8 cellular contexts compared by ENCODE assay signal in the genomic region with DNA sequence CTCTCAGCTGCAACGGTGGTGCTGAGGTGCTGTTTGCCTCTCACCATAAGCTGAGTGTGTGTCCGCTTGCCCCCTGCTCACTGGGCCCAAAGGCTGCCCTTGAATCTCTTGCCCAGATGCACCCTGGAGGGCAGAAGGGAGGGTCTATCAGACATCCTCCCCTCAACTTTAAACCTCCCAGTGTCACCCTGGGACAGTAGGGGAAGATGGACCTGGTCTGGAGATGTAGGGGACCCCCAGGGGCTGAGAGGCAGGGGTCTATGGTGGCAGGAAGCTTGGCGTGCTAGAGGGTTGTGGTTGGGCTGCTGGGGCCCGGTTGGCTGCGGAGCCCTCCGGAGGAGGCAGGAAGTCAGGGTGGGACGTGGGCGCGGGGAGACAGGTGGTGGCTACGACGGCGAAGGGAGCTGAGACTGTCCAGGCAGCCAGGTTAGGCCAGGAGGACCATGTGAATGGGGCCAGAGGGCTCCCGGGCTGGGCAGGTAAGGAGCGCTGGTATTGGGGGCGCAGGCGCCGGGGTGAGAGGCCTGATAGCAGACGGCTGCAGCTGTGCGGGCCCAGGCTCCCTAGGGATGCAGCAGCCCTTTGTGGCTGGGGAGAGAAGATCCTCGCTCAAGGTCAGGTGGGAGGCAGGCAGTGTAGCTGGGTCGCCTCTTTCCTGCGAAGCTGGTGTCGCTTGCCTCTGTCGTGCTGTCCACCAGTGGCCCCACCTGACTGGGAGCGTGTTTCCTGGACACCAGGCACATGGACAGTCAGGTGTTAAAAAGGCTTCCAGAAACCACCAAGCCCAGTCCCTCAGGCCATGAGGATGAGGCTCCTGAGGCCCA.
A peak's percentile ranks its signal among the peaks of the same experiment; 100 is the strongest.
DNase-seq lines count a peak whose midpoint lies in the region; ATAC-seq and TF ChIP-seq lines count a peak whose summit lies in the region.

A gene (plus strand): TSS at position 373 of the 824 bp plus-strand sequence. CDS start 23,065 bp downstream, outside the sequence.

- peak within 1 kb of the TSS; percentile 38 for H3K27ac ChIP-seq in HL-60 (replicated peaks)

- TF ChIP-seq CTCF in HL-60 (IDR thresholded peaks at IDR 0.05; ENCODE audit: insufficient read depth, low read length) = no peak

- ATAC-seq in memory B cell (ENCODE audit: low read depth) (peak; percentile 10), GM18502 (IDR thresholded peaks at IDR 0.05; ENCODE audit: poor library complexity, unreplicated experiment) (no peak)

- H3K27me3 ChIP-seq in HL-60 (ENCODE audit: insufficient read depth, poor library complexity, severe bottlenecking) = no peaks in the 10 kb centered on the region

- H3K27me3 Mint-ChIP-seq in memory B cell = no peaks in the 10 kb centered on the region
- no peaks in the 10 kb centered on the region for H3K27me3 Mint-ChIP-seq in stimulated activated naive CD8-positive, alpha-beta T cell treated with anti-CD3 and anti-CD28 coated beads, Interleukin-15, Interleukin-2, amounts not matched to agents 100 ng/mL and 50 ng/mL, for 24 hours

- H3K27ac Mint-ChIP-seq in memory B cell = peak within 1 kb of the TSS; percentile 97
- H3K27ac Mint-ChIP-seq in stimulated activated naive CD8-positive, alpha-beta T cell treated with anti-CD3 and anti-CD28 coated beads, Interleukin-15, Interleukin-2, amounts not matched to agents 100 ng/mL and 50 ng/mL, for 24 hours = peak within 1 kb of the TSS; percentile 98

- no peak for DNase-seq in HL-60 (ENCODE audit: low read depth in 1 of 2, low spot score in 1 of 2)
- peak; percentile 62 for DNase-seq in activated T-cell treated with anti-CD3 and anti-CD28 coated beads for 24 hours (ENCODE audit: low read depth)
- DNase-seq in memory B cell (ENCODE audit: low spot score in 2 of 2) = peak; percentile 31 to 54
- no peak for DNase-seq in CD1c-positive myeloid dendritic cell (ENCODE audit: extremely low spot score)
- DNase-seq in NCI-H2081 (lab: John Stamatoyannopoulos, UW) = no peak
- DNase-seq in NCI-H1092 treated with DMSO at 0.1 percent for 48 hours (lab: John Stamatoyannopoulos, UW) = no peak

- H3K36me3 Mint-ChIP-seq in memory B cell = no peaks in the 10 kb centered on the region
- H3K36me3 Mint-ChIP-seq in stimulated activated naive CD8-positive, alpha-beta T cell treated with anti-CD3 and anti-CD28 coated beads, Interleukin-15, Interleukin-2, amounts not matched to agents 100 ng/mL and 50 ng/mL, for 24 hours (ENCODE audit: low read depth) = peaks cover 28% of the 10 kb centered on the region

- no peak within 1 kb of the TSS for H3K4me3 ChIP-seq in HL-60 (replicated peaks; ENCODE audit: insufficient read depth, low read length)

- H3K9me3 Mint-ChIP-seq in memory B cell = no peaks in the 10 kb centered on the region
- H3K9me3 Mint-ChIP-seq in stimulated activated naive CD8-positive, alpha-beta T cell treated with anti-CD3 and anti-CD28 coated beads, Interleukin-15, Interleukin-2, amounts not matched to agents 100 ng/mL and 50 ng/mL, for 24 hours = no peaks in the 10 kb centered on the region

- H3K4me1 Mint-ChIP-seq in memory B cell = peaks cover 65% of the 10 kb centered on the region
- peaks cover 83% of the 10 kb centered on the region for H3K4me1 Mint-ChIP-seq in stimulated activated naive CD8-positive, alpha-beta T cell treated with anti-CD3 and anti-CD28 coated beads, Interleukin-15, Interleukin-2, amounts not matched to agents 100 ng/mL and 50 ng/mL, for 24 hours (ENCODE audit: low read depth)

- H3K4me3 Mint-ChIP-seq in memory B cell = peak within 1 kb of the TSS; percentile 75
- H3K4me3 Mint-ChIP-seq in stimulated activated naive CD8-positive, alpha-beta T cell treated with anti-CD3 and anti-CD28 coated beads, Interleukin-15, Interleukin-2, amounts not matched to agents 100 ng/mL and 50 ng/mL, for 24 hours = peak within 1 kb of the TSS; percentile 95

Comparison
In these comparisons a context has a peak if more than half of its experiments do, and no peak if none do; other contexts are left out.
1. DNase-seq: peak in activated T-cell treated with anti-CD3 and anti-CD28 coated beads for 24 hours (single experiment) and memory B cell (2 of 2); none in HL-60 (0 of 2), CD1c-positive myeloid dendritic cell (single experiment), NCI-H2081 (0 of 2) and NCI-H1092 treated with DMSO at 0.1 percent for 48 hours (single experiment).